Comparison of ENCODE assay signal across 1 cellular context in the genomic region with DNA sequence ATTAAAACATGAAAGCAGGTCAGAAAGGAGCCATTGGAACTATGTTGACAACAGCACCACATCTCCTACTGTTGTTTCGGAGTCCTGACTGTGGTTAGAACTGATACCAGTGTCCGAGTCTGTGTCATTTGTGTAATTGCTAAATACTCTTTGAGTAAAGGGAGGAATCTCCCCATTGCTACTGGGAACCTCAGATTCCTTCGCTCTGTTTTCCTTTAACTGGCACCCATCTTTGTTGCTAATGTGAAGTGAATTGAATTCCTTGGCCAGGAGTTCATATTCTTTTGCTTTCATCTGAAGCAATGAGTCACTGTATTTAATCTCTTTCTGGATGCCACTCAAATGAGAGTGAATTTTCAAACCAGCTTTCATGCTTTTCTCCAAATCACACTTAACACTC.
TF ChIP-seq lines count a peak whose summit lies in the region.

No MANE protein-coding gene starts in this region.

TF ChIP-seq in SK-N-SH, 30 proteins besides CTCF, POLR2A, EP300 and RAD21 (continued from another document):
- TF ChIP-seq CHD2 (IDR thresholded peaks at IDR 0.05; ENCODE audit: low read length, partially characterized antibody) (no peak), RFX5 (IDR thresholded peaks at IDR 0.05; ENCODE audit: low read length) (no peak), RXRA (IDR thresholded peaks at IDR 0.05; ENCODE audit: borderline replicate concordance, low read depth) (no peak), MXI1 (IDR thresholded peaks at IDR 0.05; ENCODE audit: low read depth, low read length) (no peak), RCOR1 (IDR thresholded peaks at IDR 0.05; ENCODE audit: low read length) (no peak), JUND (IDR thresholded peaks at IDR 0.05) (peak; percentile 29; the same call in 1 of the 2 replicates)
- TF ChIP-seq, protein P1, sequence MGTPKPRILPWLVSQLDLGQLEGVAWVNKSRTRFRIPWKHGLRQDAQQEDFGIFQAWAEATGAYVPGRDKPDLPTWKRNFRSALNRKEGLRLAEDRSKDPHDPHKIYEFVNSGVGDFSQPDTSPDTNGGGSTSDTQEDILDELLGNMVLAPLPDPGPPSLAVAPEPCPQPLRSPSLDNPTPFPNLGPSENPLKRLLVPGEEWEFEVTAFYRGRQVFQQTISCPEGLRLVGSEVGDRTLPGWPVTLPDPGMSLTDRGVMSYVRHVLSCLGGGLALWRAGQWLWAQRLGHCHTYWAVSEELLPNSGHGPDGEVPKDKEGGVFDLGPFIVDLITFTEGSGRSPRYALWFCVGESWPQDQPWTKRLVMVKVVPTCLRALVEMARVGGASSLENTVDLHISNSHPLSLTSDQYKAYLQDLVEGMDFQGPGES (IDR thresholded peaks at IDR 0.05; ENCODE audit: low read depth, low read length): no peak
TF ChIP-seq in SK-N-SH: peak in this region for 6.
